ENCODE assay signal across 9 cellular contexts in genomic region chr12:51183816-51184215, GRCh38.
A peak's percentile ranks its signal among the peaks of the same experiment; 100 is the strongest.
DNase-seq lines count a peak whose midpoint lies in the region; ATAC-seq and TF ChIP-seq lines count a peak whose summit lies in the region.
"Had no signal": no experiment of that assay in that cellular context is flagged by ENCODE, and none has a peak within 500 bp of the region (broad histone marks: within the 10 kb centered on the region; RNA-seq: fewer than 3 reads in every experiment).

No MANE protein-coding gene starts in this region.

- no peak for TF ChIP-seq CTCF in choroid plexus epithelial cell (conservative IDR thresholded peaks at IDR 0.05; ENCODE audit: low read depth, low read length)
- no peak for TF ChIP-seq CTCF in nephron (IDR thresholded peaks at IDR 0.05; ENCODE audit: unreplicated experiment in 3 of 3)

- DNase-seq in DMS79 treated with DMSO at 0.1 percent for 48 hours (lab: John Stamatoyannopoulos, UW) (peak; percentile 11), NCI-H2171 treated with DMSO at 0.1 percent for 48 hours (lab: John Stamatoyannopoulos, UW) (peak; percentile 96), choroid plexus epithelial cell (ENCODE audit: low read depth) (peak; percentile 56)
- DNase-seq in stimulated activated naive CD4-positive, alpha-beta T cell treated with Interleukin-2 at 50 U/mL for 16 hours (lab: John Stamatoyannopoulos, UW): no peak
- DNase-seq: DND-41 had no signal

- H3K4me3 ChIP-seq in choroid plexus epithelial cell (ENCODE audit: low read depth, low read length): no peak overlapping the region

- no peaks in the 10 kb centered on the region for H3K9me3 Mint-ChIP-seq in nephron

- H3K4me3 Mint-ChIP-seq in nephron: peak overlapping the region in 2 of 3 experiments; percentile 2 to 52

- H3K27me3 Mint-ChIP-seq in nephron (ENCODE audit: low read depth): peaks cover 4% of the 10 kb centered on the region

- H3K4me1 Mint-ChIP-seq in nephron: peaks cover 43% of the 10 kb centered on the region

- H3K27ac Mint-ChIP-seq in nephron: peak overlapping the region; percentile 47 to 85 (median 81)

- H3K36me3 Mint-ChIP-seq in nephron (ENCODE audit: low read depth): no peaks in the 10 kb centered on the region

- ATAC-seq in HG03354 (IDR thresholded peaks at IDR 0.05; ENCODE audit: poor library complexity, severe bottlenecking, unreplicated experiment) (no peak), HG02678 (IDR thresholded peaks at IDR 0.05; ENCODE audit: unreplicated experiment) (no peak), GM21381 (IDR thresholded peaks at IDR 0.05; ENCODE audit: unreplicated experiment) (no peak)
